In genomic region chr12:84506317-84506716, GRCh38 we compare ENCODE assay signal across 21 cellular contexts.
DNase-seq lines count a peak whose midpoint lies in the region; ATAC-seq and TF ChIP-seq lines count a peak whose summit lies in the region.
"Had no signal": no experiment of that assay in that cellular context is flagged by ENCODE, and none has a peak within 500 bp of the region (broad histone marks: within the 10 kb centered on the region; RNA-seq: fewer than 3 reads in every experiment).

No MANE protein-coding gene starts in this region.

- no peaks in the 10 kb centered on the region for H3K36me3 ChIP-seq in right atrium auricular region
- H3K36me3 ChIP-seq in mesenchymal stem cell (ENCODE audit: control insufficient read depth in 1 of 2, insufficient read depth in 2 of 2, low read depth in 1 of 2, low read length in 2 of 2): no peaks in the 10 kb centered on the region
- H3K36me3 ChIP-seq: BLaER1, MG63 had no signal

- H3K4me2 ChIP-seq in mesenchymal stem cell (ENCODE audit: low read length, poor library complexity, severe bottlenecking): no peak overlapping the region
- H3K4me2 ChIP-seq: BLaER1 had no signal

- H3K79me1 ChIP-seq in mesenchymal stem cell (replicated peaks; ENCODE audit: low read length, poor library complexity, severe bottlenecking): no peaks in the 10 kb centered on the region

- H2AFZ ChIP-seq in mesenchymal stem cell (ENCODE audit: low read depth, low read length): no peak overlapping the region

- intact Hi-C loops in Right ventricle myocardium inferior (cut with DNase I): loop anchor here (5.0 kb wide), 1 partner anchor 1979 kb away; no protein-coding TSS in a partner anchor

- ATAC-seq in Right ventricle myocardium inferior: peak; percentile 67
- no peak for ATAC-seq in GM21528 (IDR thresholded peaks at IDR 0.05; ENCODE audit: low FRiP score, unreplicated experiment)
- ATAC-seq in GM21723 (IDR thresholded peaks at IDR 0.05; ENCODE audit: unreplicated experiment): no peak

- H3K14ac ChIP-seq in mesenchymal stem cell (ENCODE audit: low read length in 2 of 2): no peak overlapping the region

- no peak overlapping the region for H2BK5ac ChIP-seq in mesenchymal stem cell (ENCODE audit: low read depth, low read length, poor library complexity, severe bottlenecking)

- peak overlapping the region; percentile 40 for H3K9ac ChIP-seq in mesenchymal stem cell (ENCODE audit: low read length)
- H3K9ac ChIP-seq: BLaER1 had no signal

- H3K4me1 ChIP-seq in right atrium auricular region (peaks cover 0 to 12% of the 10 kb centered on the region in 2 donors), mesenchymal stem cell (ENCODE audit: control insufficient read depth, insufficient read depth, low read depth, low read length) (no peaks in the 10 kb centered on the region)
- H3K4me1 ChIP-seq: BLaER1 had no signal

- TF ChIP-seq CTCF in right atrium auricular region (IDR thresholded peaks at IDR 0.05) (no peak), fibroblast of the aortic adventitia (IDR thresholded peaks at IDR 0.05; ENCODE audit: insufficient read depth, low read length) (peak; percentile 0)

- no peak overlapping the region for H2BK12ac ChIP-seq in mesenchymal stem cell (ENCODE audit: low read length in 2 of 2)

- 92% methylated on average over 6 of the region's 6 CpGs for WGBS in mesenchymal stem cell

- no peak overlapping the region for H3K4ac ChIP-seq in mesenchymal stem cell (ENCODE audit: low read depth in 1 of 2, low read length in 2 of 2)

- no peak overlapping the region for H3K27ac ChIP-seq in right atrium auricular region
- H3K27ac ChIP-seq in mesenchymal stem cell (ENCODE audit: low read length, poor library complexity, severe bottlenecking): no peak overlapping the region
- H3K27ac ChIP-seq: BLaER1 had no signal

- no peak for DNase-seq in Right ventricle myocardium inferior (ENCODE audit: missing footprints)
- DNase-seq in right atrium auricular region (ENCODE audit: low spot score): no peak
- DNase-seq in fibroblast of the aortic adventitia (ENCODE audit: low read depth): peak; percentile 75
- DNase-seq in mesenchymal stem cell: no peak
- no peak for DNase-seq in NCI-H187 treated with DMSO at 0.1 percent for 48 hours (lab: John Stamatoyannopoulos, UW)
- DNase-seq: CD4-positive, CD25-positive, alpha-beta regulatory T cell; DMS53; GOT3; HCEC 1CT; IMR-90; KG1; MG63; NCI-H2029 treated with DMSO at 0.1 percent for 48 hours; NCI-H2171; NCI-H226; NCI-H510A; RPMI8226; SHP77 treated with DMSO at 0.1 percent for 48 hours had no signal

- H4K8ac ChIP-seq in mesenchymal stem cell (ENCODE audit: low read length): no peak overlapping the region

- H3K9me3 ChIP-seq in right atrium auricular region (no peaks in the 10 kb centered on the region), mesenchymal stem cell (ENCODE audit: control insufficient read depth, low read length) (no peaks in the 10 kb centered on the region)
- H3K9me3 ChIP-seq: BLaER1, MG63 had no signal

- no peak overlapping the region for H4K91ac ChIP-seq in mesenchymal stem cell (ENCODE audit: low read length)

- H3K4me3 ChIP-seq in right atrium auricular region (no peak overlapping the region), fibroblast of the aortic adventitia (ENCODE audit: low read depth, low read length) (no peak overlapping the region), mesenchymal stem cell (ENCODE audit: insufficient read depth in 1 of 2, low read depth in 1 of 2, low read length in 2 of 2) (no peak overlapping the region)
- H3K4me3 ChIP-seq: BLaER1, MG63 had no signal

- H2BK15ac ChIP-seq in mesenchymal stem cell (ENCODE audit: low read depth, poor library complexity, severe bottlenecking): no peak overlapping the region

- H2AK5ac ChIP-seq in mesenchymal stem cell (ENCODE audit: low read length, severe bottlenecking): no peak overlapping the region

- H3K18ac ChIP-seq in mesenchymal stem cell (ENCODE audit: low read depth in 1 of 2, low read length in 2 of 2): no peak overlapping the region

- no peak overlapping the region for H2BK120ac ChIP-seq in mesenchymal stem cell (ENCODE audit: low read depth, low read length)

- H3K27me3 ChIP-seq in right atrium auricular region: no peaks in the 10 kb centered on the region
- H3K27me3 ChIP-seq in mesenchymal stem cell (ENCODE audit: control insufficient read depth in 1 of 2, insufficient read depth in 1 of 2, low read length in 2 of 2): no peaks in the 10 kb centered on the region
- H3K27me3 ChIP-seq: BLaER1, MG63 had no signal

- H3K23ac ChIP-seq in mesenchymal stem cell (ENCODE audit: low read length in 2 of 2): no peak overlapping the region
